ENCODE assay signal across 28 cellular contexts in genomic region chr6:79803917-79804316, GRCh38.
"Had no signal": no experiment of that assay in that cellular context is flagged by ENCODE, and none has a peak within 500 bp of the region (broad histone marks: within the 10 kb centered on the region; RNA-seq: fewer than 3 reads in every experiment).

No MANE protein-coding gene starts in this region.

- FAIRE-seq: endothelial cell of umbilical vein, islet of Langerhans had no signal

- H3K27me3 ChIP-seq: esophagus squamous epithelium, left lung, right atrium auricular region, sigmoid colon, tibial nerve, upper lobe of right lung, uterus had no signal

- H3K4me1 ChIP-seq: esophagus squamous epithelium, heart right ventricle, left lung, prostate gland, right atrium auricular region, sigmoid colon, tibial nerve, upper lobe of right lung, uterus had no signal

- H3K4me3 ChIP-seq: esophagus squamous epithelium, heart right ventricle, left lung, prostate gland, right atrium auricular region, sigmoid colon, skin epidermis, thoracic aorta, tibial nerve, upper lobe of right lung, uterus had no signal

- DNase-seq: cerebellar nuclear complex; dermis blood vessel endothelial cell; effector memory CD4-positive, alpha-beta T cell; esophagus squamous epithelium; foreskin melanocyte; glutamatergic neuron; heart right ventricle; hippocampal formation; left cardiac atrium; left lung; mesendoderm; naive B cell; nucleus accumbens; sigmoid colon; stimulated activated CD4-positive, alpha-beta T cell treated with anti-CD3 and anti-CD28 coated beads, Interleukin-15, amount 100 ng/mL, for 24 hours; stimulated activated CD4-positive, alpha-beta T cell treated with anti-CD3 and anti-CD28 coated beads, Interleukin-2, amount 100 ng/mL, for 48 hours; stimulated activated naive B cell treated with anti-CD40 and anti-IgM and Interleukin-4, amounts not matched to agents 10 μg/mL and 1 μg/mL and 100 μg/mL, for 72 hours; upper lobe of right lung; uterus had no signal

- H3K4me3 Mint-ChIP-seq: naive B cell; natural killer cell treated with Interleukin-12 subunit alpha and Interleukin-12 subunit beta and Interleukin-15 and Interleukin-18, amount 100 ng/mL, for 72 hours; stimulated activated naive B cell treated with anti-CD40 and anti-IgM and Interleukin-4, amounts not matched to agents 10 μg/mL and 1 μg/mL and 100 μg/mL, for 72 hours; stimulated activated naive CD8-positive, alpha-beta T cell treated with anti-CD3 and anti-CD28 coated beads, Interleukin-15, Interleukin-2, amounts not matched to agents 100 ng/mL and 50 ng/mL, for 24 hours had no signal

- H3K27ac Mint-ChIP-seq: natural killer cell treated with Interleukin-12 subunit alpha and Interleukin-12 subunit beta and Interleukin-15 and Interleukin-18, amount 100 ng/mL, for 72 hours; stimulated activated naive B cell treated with anti-CD40 and anti-IgM and Interleukin-4, amounts not matched to agents 10 μg/mL and 1 μg/mL and 100 μg/mL, for 72 hours; stimulated activated naive CD8-positive, alpha-beta T cell treated with anti-CD3 and anti-CD28 coated beads, Interleukin-15, Interleukin-2, amounts not matched to agents 100 ng/mL and 50 ng/mL, for 24 hours had no signal

- H3K36me3 Mint-ChIP-seq: natural killer cell treated with Interleukin-12 subunit alpha and Interleukin-12 subunit beta and Interleukin-15 and Interleukin-18, amount 100 ng/mL, for 72 hours; stimulated activated naive B cell treated with anti-CD40 and anti-IgM and Interleukin-4, amounts not matched to agents 10 μg/mL and 1 μg/mL and 100 μg/mL, for 72 hours had no signal

- H3K9me3 ChIP-seq: esophagus squamous epithelium, prostate gland, right atrium auricular region, sigmoid colon, thoracic aorta, upper lobe of right lung, uterus had no signal

- ATAC-seq: heart right ventricle; left cardiac atrium; left lung; natural killer cell treated with Interleukin-12 subunit alpha and Interleukin-12 subunit beta and Interleukin-15 and Interleukin-18, amount 100 ng/mL, for 72 hours; stimulated activated naive B cell treated with anti-CD40 and anti-IgM and Interleukin-4, amounts not matched to agents 10 μg/mL and 1 μg/mL and 100 μg/mL, for 72 hours; upper lobe of right lung had no signal

- H3K4me1 Mint-ChIP-seq: naive B cell; stimulated activated naive B cell treated with anti-CD40 and anti-IgM and Interleukin-4, amounts not matched to agents 10 μg/mL and 1 μg/mL and 100 μg/mL, for 72 hours had no signal

- H3K36me3 ChIP-seq: esophagus squamous epithelium, heart right ventricle, left lung, prostate gland, right atrium auricular region, sigmoid colon, thoracic aorta, tibial nerve, upper lobe of right lung, uterus had no signal

- H3K27ac ChIP-seq: esophagus squamous epithelium, heart right ventricle, left lung, prostate gland, right atrium auricular region, sigmoid colon, skin epidermis, thoracic aorta, tibial nerve, upper lobe of right lung, uterus had no signal
